ENCODE assay signal across 1 cellular context in genomic region chr1:91020486-91020885, GRCh38.
TF ChIP-seq lines count a peak whose summit lies in the region.

No MANE protein-coding gene starts in this region.

TF ChIP-seq in GM23338, 12 proteins besides CTCF, POLR2A, EP300 and RAD21 (continued from another document):
- TF ChIP-seq ETS1 (IDR thresholded peaks at IDR 0.05), result no peak
- TF ChIP-seq ZNF114 (CRISPR knock-in tag; IDR thresholded peaks at IDR 0.05), result no peak
